11 cellular contexts compared by ENCODE assay signal in genomic region chr12:64457466-64457865, GRCh38. TPM values are rescaled to one million over a fixed set of nuclear protein-coding genes. Genes with fewer than 3 reads are reported as not detected.
DNase-seq lines count a peak whose midpoint lies in the region; ATAC-seq and TF ChIP-seq lines count a peak whose summit lies in the region.
"Had no signal": no experiment of that assay in that cellular context is flagged by ENCODE, and none has a peak within 500 bp of the region (broad histone marks: within the 10 kb centered on the region; RNA-seq: fewer than 3 reads in every experiment).

No MANE protein-coding gene starts in this region.

- peaks cover 63% of the 10 kb centered on the region for H4K20me1 ChIP-seq in PC-9 (ENCODE audit: insufficient read depth)

- peak overlapping the region; percentile 39 for H3K27ac ChIP-seq in muscle layer of duodenum (ENCODE audit: low read length)
- H3K27ac ChIP-seq in PC-9, result no peak overlapping the region
- H3K27ac ChIP-seq: SK-N-MC had no signal

- H3K9me2 ChIP-seq in PC-9 (ENCODE audit: insufficient read depth), result no peaks in the 10 kb centered on the region

- DNase-seq in CD14-positive monocyte (ENCODE audit: low spot score) (no peak), PC-9 (no peak), HuH-7.5 (ENCODE audit: low spot score) (no peak), activated gamma-delta T cell (lab: John Stamatoyannopoulos, UW) (no peak)
- DNase-seq in activated CD4-positive, alpha-beta memory T cell treated with anti-CD3 and anti-CD28 coated beads, Interleukin-2, amount 10 ng/mL, durations not matched to agents 7 days and 5 days, result no peak
- DNase-seq: activated gamma-delta T cell treated with Interleukin-2 at 50 U/mL for 16 hours, heart left ventricle had no signal

- H3K27me3 ChIP-seq in muscle layer of duodenum (ENCODE audit: low read depth, low read length), result no peaks in the 10 kb centered on the region
- H3K27me3 ChIP-seq in PC-9 (ENCODE audit: insufficient read depth, low read depth), result no peaks in the 10 kb centered on the region
- H3K27me3 ChIP-seq: heart left ventricle had no signal

- H3K9me3 Mint-ChIP-seq in CD14-positive monocyte, result no peaks in the 10 kb centered on the region
- no peaks in the 10 kb centered on the region for H3K9me3 Mint-ChIP-seq in activated CD4-positive, alpha-beta memory T cell treated with anti-CD3 and anti-CD28 coated beads, Interleukin-2, amount 10 ng/mL, durations not matched to agents 7 days and 5 days

- peak; percentile 69 for ATAC-seq in GM18498 (IDR thresholded peaks at IDR 0.05; ENCODE audit: unreplicated experiment)
- no peak for ATAC-seq in GM18505 (IDR thresholded peaks at IDR 0.05; ENCODE audit: unreplicated experiment)
- ATAC-seq: heart left ventricle had no signal

- H2AFZ ChIP-seq in PC-9, result no peak overlapping the region

- H3K9me3 ChIP-seq in muscle layer of duodenum (ENCODE audit: control insufficient read depth in 1 of 2, low read length in 2 of 2), result no peaks in the 10 kb centered on the region
- no peaks in the 10 kb centered on the region for H3K9me3 ChIP-seq in PC-9 (ENCODE audit: insufficient read depth, low read depth)
- H3K9me3 ChIP-seq: heart left ventricle had no signal

- BruUV-seq in PC-9 (replicated peaks; lab: Mats Ljungman, UMichigan), result no TSS peak

- H3K4me3 ChIP-seq in muscle layer of duodenum (ENCODE audit: low read depth in 1 of 2, low read length in 2 of 2) (no peak overlapping the region), PC-9 (no peak overlapping the region)
- H3K4me3 ChIP-seq: heart left ventricle, SK-N-MC had no signal

- peaks cover 15% of the 10 kb centered on the region for H3F3A ChIP-seq in PC-9 (ENCODE audit: insufficient read depth, low read depth)

- TF ChIP-seq CTCF in CD14-positive monocyte (IDR thresholded peaks at IDR 0.05) (no peak), PC-9 (conservative IDR thresholded peaks at IDR 0.05) (no peak)

- H3K4me1 ChIP-seq in muscle layer of duodenum (ENCODE audit: control insufficient read depth in 1 of 2, insufficient read depth in 2 of 2, low read length in 2 of 2) (peaks cover 9 to 13% of the 10 kb centered on the region in 2 donors), PC-9 (replicated peaks; ENCODE audit: insufficient read depth) (peaks cover 12% of the 10 kb centered on the region)

- H3K79me2 ChIP-seq in PC-9 (ENCODE audit: low read depth), result peaks cover 68% of the 10 kb centered on the region

- CTCF ChIA-PET in activated CD4-positive, alpha-beta memory T cell treated with anti-CD3 and anti-CD28 coated beads, Interleukin-2, amount 10 ng/mL, durations not matched to agents 7 days and 5 days (lab: Charles Lee), result interaction anchor here (0.7 kb wide), 1 partner anchor 216 kb away, joined by 4 read pairs; no protein-coding TSS in a partner anchor
- CTCF ChIA-PET in PC-9 (lab: Charles Lee), result no interaction called here

- POLR2A ChIA-PET in activated CD4-positive, alpha-beta memory T cell treated with anti-CD3 and anti-CD28 coated beads, Interleukin-2, amount 10 ng/mL, durations not matched to agents 7 days and 5 days (lab: Charles Lee), result interaction anchor here (1.0 to 2.1 kb wide), 4 partner anchors 13 to 153 kb away, joined by 3 to 5 read pairs (median 3); partner anchors contain the start of gene XPOT
- POLR2A ChIA-PET in PC-9 (lab: Charles Lee; ENCODE audit: unreplicated experiment), result no interaction called here

- H3K4me1 Mint-ChIP-seq in CD14-positive monocyte, result peaks cover 28% of the 10 kb centered on the region
- peaks cover 54% of the 10 kb centered on the region for H3K4me1 Mint-ChIP-seq in activated CD4-positive, alpha-beta memory T cell treated with anti-CD3 and anti-CD28 coated beads, Interleukin-2, amount 10 ng/mL, durations not matched to agents 7 days and 5 days

- intact Hi-C loops in CD14-positive monocyte (cut with micrococcal nuclease) (loop anchor here (10.0 kb wide), 2 partner anchors 53 to 167 kb away; partner anchors contain the start of gene XPOT (in 1 of the 2)), PC-9 (cut with micrococcal nuclease; ENCODE audit: unreplicated experiment) (loop anchor here (10.0 kb wide), 1 partner anchor 147 kb away; no protein-coding TSS in a partner anchor)

- peak overlapping the region; percentile 5 to 73 (median 69) for H3K27ac Mint-ChIP-seq in CD14-positive monocyte
- H3K27ac Mint-ChIP-seq in activated CD4-positive, alpha-beta memory T cell treated with anti-CD3 and anti-CD28 coated beads, Interleukin-2, amount 10 ng/mL, durations not matched to agents 7 days and 5 days, result peak overlapping the region; percentile 82

- H3K36me3 ChIP-seq in muscle layer of duodenum (ENCODE audit: control insufficient read depth in 1 of 2, insufficient read depth in 2 of 2, low read length in 2 of 2), result peaks cover 13 to 16% of the 10 kb centered on the region in 2 donors
- H3K36me3 ChIP-seq in PC-9 (ENCODE audit: low read depth), result peaks cover 26% of the 10 kb centered on the region

- TF ChIP-seq POLR2A in GM18505 (IDR thresholded peaks at IDR 0.05; ENCODE audit: borderline replicate concordance, extremely low read depth, insufficient read depth, insufficient read length), result no peak

- no peak overlapping the region for H3K4me2 ChIP-seq in PC-9

- H3K4me3 Mint-ChIP-seq in CD14-positive monocyte, result no peak overlapping the region
- H3K4me3 Mint-ChIP-seq in activated CD4-positive, alpha-beta memory T cell treated with anti-CD3 and anti-CD28 coated beads, Interleukin-2, amount 10 ng/mL, durations not matched to agents 7 days and 5 days, result peak overlapping the region; percentile 19

- peaks cover 28 to 45% of the 10 kb centered on the region in 2 donors for H3K36me3 Mint-ChIP-seq in CD14-positive monocyte
- peaks cover 40% of the 10 kb centered on the region for H3K36me3 Mint-ChIP-seq in activated CD4-positive, alpha-beta memory T cell treated with anti-CD3 and anti-CD28 coated beads, Interleukin-2, amount 10 ng/mL, durations not matched to agents 7 days and 5 days (ENCODE audit: low read depth)

- peaks cover 0 to 2% (median 0%) of the 10 kb centered on the region in 3 donors for H3K27me3 Mint-ChIP-seq in CD14-positive monocyte (ENCODE audit: low read depth in 3 of 3)
- H3K27me3 Mint-ChIP-seq in activated CD4-positive, alpha-beta memory T cell treated with anti-CD3 and anti-CD28 coated beads, Interleukin-2, amount 10 ng/mL, durations not matched to agents 7 days and 5 days, result no peaks in the 10 kb centered on the region

RNA-seq across cellular contexts. Expression of gene TBK1, which starts 5.5 kb away (rescaled TPM):
- 10 to 100 TPM; 15.5 to 24.7 TPM for polyA plus RNA-seq in CD14-positive monocyte
- 10 to 100 TPM; 34.1 to 36.0 TPM for total RNA-seq in activated CD4-positive, alpha-beta memory T cell treated with anti-CD3 and anti-CD28 coated beads, Interleukin-2, amount 10 ng/mL, durations not matched to agents 7 days and 5 days
- total RNA-seq in PC-9 (2021), result 18.0 and 26.2 TPM in 2 replicates

RNA-seq across cellular contexts. Expression of gene XPOT, which starts 53.3 kb away (rescaled TPM):
- polyA plus RNA-seq in CD14-positive monocyte, result 10 to 100 TPM; 19.3 to 19.9 TPM
- total RNA-seq in activated CD4-positive, alpha-beta memory T cell treated with anti-CD3 and anti-CD28 coated beads, Interleukin-2, amount 10 ng/mL, durations not matched to agents 7 days and 5 days, result 100 to 1,000 TPM; 119 to 122 TPM
- total RNA-seq in PC-9 (2021), result 95.6 and 122 TPM in 2 replicates
